In the genomic region with DNA sequence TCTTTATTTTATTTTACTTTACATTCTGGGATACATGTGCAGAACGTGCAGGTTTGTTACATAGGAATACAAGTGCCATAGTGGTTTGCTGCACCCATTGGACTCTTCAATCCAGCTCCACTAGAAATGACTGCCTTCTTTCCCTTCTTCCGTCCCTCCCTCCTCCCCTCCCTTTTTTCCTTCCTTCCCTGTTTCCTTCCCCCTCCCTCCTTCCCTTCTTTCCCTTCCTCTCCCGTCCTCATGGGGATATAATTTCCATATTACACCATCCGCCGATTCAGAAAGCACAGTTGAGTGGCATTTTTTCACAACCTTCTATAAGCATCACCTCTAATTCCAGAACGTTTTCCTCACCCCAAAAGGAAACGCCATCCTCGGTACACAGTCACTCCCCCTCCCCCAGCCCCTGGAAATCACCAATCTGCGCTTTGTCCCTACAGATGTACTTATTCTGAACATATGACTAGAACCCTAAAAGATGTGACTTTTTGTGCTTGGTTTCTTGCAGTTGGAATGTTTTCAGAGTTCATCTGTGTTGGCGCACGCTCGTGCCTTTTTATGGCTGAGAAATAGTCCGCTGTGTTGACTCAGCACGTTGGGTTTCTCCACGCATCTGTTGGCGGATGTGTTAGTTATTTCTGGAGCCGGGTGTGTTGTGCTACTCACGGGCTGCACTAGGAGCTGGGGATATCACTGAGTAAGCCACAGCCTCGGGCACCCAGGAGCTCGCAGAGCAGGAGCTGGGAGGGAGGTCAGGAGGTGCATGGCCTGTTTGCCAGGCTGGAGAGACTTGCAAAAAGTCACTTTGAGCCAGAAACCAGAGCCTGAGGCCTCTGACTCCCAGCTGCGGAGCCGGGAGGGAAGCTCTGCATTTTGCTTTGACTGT, we compare ENCODE assay signal across 9 cellular contexts.
A peak's percentile ranks its signal among the peaks of the same experiment; 100 is the strongest.
DNase-seq lines count a peak whose midpoint lies in the region; ATAC-seq, FAIRE-seq and TF ChIP-seq lines count a peak whose summit lies in the region.
"Had no signal": no experiment of that assay in that cellular context is flagged by ENCODE, and none has a peak within 500 bp of the region (broad histone marks: within the 10 kb centered on the region; RNA-seq: fewer than 3 reads in every experiment).

No MANE protein-coding gene starts in this region.

- H4K20me1 ChIP-seq in Karpas-422 (ENCODE audit: insufficient read depth, low read depth, low read length) (no peaks in the 10 kb centered on the region; the same call in 1 of the 2 replicates), astrocyte (ENCODE audit: insufficient read depth, low read length) (peaks cover 96% of the 10 kb centered on the region)

- POLR2A ChIA-PET in AG04449 (lab: Yijun Ruan, JAX) = interaction anchor here (0.7 to 1.3 kb wide), 4 partner anchors 25 to 154 kb away, joined by 3 to 5 read pairs (median 3); no protein-coding TSS in a partner anchor

- H3K4me1 Mint-ChIP-seq in astrocyte (ENCODE audit: low read depth, unreplicated experiment) = peaks cover 64% of the 10 kb centered on the region
- H3K4me1 Mint-ChIP-seq in immature natural killer cell = peaks cover 79 to 84% of the 10 kb centered on the region in 2 donors

- H3K9ac ChIP-seq in Karpas-422 (ENCODE audit: low read length) = no peak overlapping the region
- peak overlapping the region; percentile 74 for H3K9ac ChIP-seq in astrocyte (ENCODE audit: low read length)

- H3K4me3 Mint-ChIP-seq in astrocyte (ENCODE audit: unreplicated experiment) (peak overlapping the region; percentile 62), immature natural killer cell (peak overlapping the region; percentile 40 to 62 (median 45))

- H3K9me3 ChIP-seq in Karpas-422 (ENCODE audit: low read length) (no peaks in the 10 kb centered on the region), astrocyte (ENCODE audit: insufficient read depth, low read depth, low read length) (no peaks in the 10 kb centered on the region)

- H3K27me3 ChIP-seq in Karpas-422 (ENCODE audit: low read length) = no peaks in the 10 kb centered on the region
- H3K27me3 ChIP-seq in astrocyte (ENCODE audit: insufficient read depth, low read length) = no peaks in the 10 kb centered on the region

- no peak overlapping the region for H2AFZ ChIP-seq in Karpas-422 (ENCODE audit: low read length)
- H2AFZ ChIP-seq in astrocyte (ENCODE audit: low read depth, low read length) = no peak overlapping the region

- H3K4me3 ChIP-seq in AG04449 (ENCODE audit: low read depth, low read length) (peak overlapping the region; percentile 25; the same call in 1 of the 2 replicates), Karpas-422 (ENCODE audit: low read length) (no peak overlapping the region), astrocyte (ENCODE audit: insufficient read depth, low read depth, low read length) (no peak overlapping the region)

- H3K9me3 Mint-ChIP-seq in astrocyte (ENCODE audit: unreplicated experiment) = no peaks in the 10 kb centered on the region
- H3K9me3 Mint-ChIP-seq in immature natural killer cell = no peaks in the 10 kb centered on the region

- H3K36me3 Mint-ChIP-seq in astrocyte (ENCODE audit: low read depth, unreplicated experiment) = peaks cover 4% of the 10 kb centered on the region
- peaks cover 0 to 12% (median 0%) of the 10 kb centered on the region in 3 donors for H3K36me3 Mint-ChIP-seq in immature natural killer cell

- H3K4me1 ChIP-seq in Karpas-422 (ENCODE audit: low read length) (peaks cover 46% of the 10 kb centered on the region), astrocyte (ENCODE audit: insufficient read depth, low read length) (peaks cover 75% of the 10 kb centered on the region)

- TF ChIP-seq CTCF in AG04449 (IDR thresholded peaks at IDR 0.05; ENCODE audit: insufficient read depth, low read length, missing control alignments) (no peak), astrocyte (IDR thresholded peaks at IDR 0.05; ENCODE audit: insufficient read depth, low read depth, low read length) (no peak)

- peaks cover 98% of the 10 kb centered on the region for H3K79me2 ChIP-seq in Karpas-422 (ENCODE audit: low read length)
- H3K79me2 ChIP-seq in astrocyte (ENCODE audit: insufficient read depth, low read length) = peaks cover 90% of the 10 kb centered on the region

- DNase-seq in AG04449 (ENCODE audit: low read depth, low spot score) (peak; percentile 95), Karpas-422 (no peak), astrocyte (ENCODE audit: low read depth) (peak; percentile 98), immature natural killer cell (no peak), smooth muscle cell of the brain vasculature (ENCODE audit: low read depth, low spot score) (peak; percentile 85), SHP77 (lab: John Stamatoyannopoulos, UW) (no peak), SW 1271 (lab: John Stamatoyannopoulos, UW) (no peak)

- ATAC-seq in GM21360 (IDR thresholded peaks at IDR 0.05; ENCODE audit: unreplicated experiment) = no peak

- H3K27ac Mint-ChIP-seq in astrocyte (ENCODE audit: unreplicated experiment) (peak overlapping the region; percentile 84), immature natural killer cell (peak overlapping the region; percentile 20 to 82 (median 59))

- H3K27me3 Mint-ChIP-seq in astrocyte (ENCODE audit: low read depth, unreplicated experiment) = no peaks in the 10 kb centered on the region
- peaks cover 3 to 8% (median 7%) of the 10 kb centered on the region in 3 donors for H3K27me3 Mint-ChIP-seq in immature natural killer cell (ENCODE audit: low read depth in 3 of 3)

- no peaks in the 10 kb centered on the region for H3K9me2 ChIP-seq in Karpas-422 (replicated peaks; ENCODE audit: insufficient read depth, low read length)

- FAIRE-seq in astrocyte (lab: Jason Lieb, UNC) = peak; percentile 99
- FAIRE-seq: frontal cortex had no signal

- CTCF ChIA-PET in AG04449 (lab: Yijun Ruan, JAX) = interaction anchor here (1.0 to 1.6 kb wide), 11 partner anchors 9 to 152 kb away, joined by 3 to 11 read pairs (median 3); no protein-coding TSS in a partner anchor

- no peak overlapping the region for H3K4me2 ChIP-seq in Karpas-422 (ENCODE audit: low read depth, low read length, poor library complexity, severe bottlenecking)
- peak overlapping the region; percentile 82 for H3K4me2 ChIP-seq in astrocyte (ENCODE audit: low read length)

- H3K27ac ChIP-seq in Karpas-422 (ENCODE audit: low read length) (0 out of 2 replicates have a peak overlapping the region, but pooled peaks have one; percentile 29), astrocyte (ENCODE audit: low read depth, low read length) (peak overlapping the region; percentile 75)

- H3K36me3 ChIP-seq in Karpas-422 (ENCODE audit: insufficient read depth, low read length) (peaks cover 9% of the 10 kb centered on the region), astrocyte (ENCODE audit: insufficient read depth, low read length) (no peaks in the 10 kb centered on the region)

Comparison
In these comparisons a context has a peak if more than half of its experiments do, and no peak if none do; other contexts are left out.
1. DNase-seq: peak in AG04449 (single experiment), astrocyte (single experiment) and smooth muscle cell of the brain vasculature (single experiment); none in Karpas-422 (single experiment), immature natural killer cell (0 of 3), SHP77 (0 of 2) and SW 1271 (0 of 2).